Comparison of ENCODE assay signal across 2 cellular contexts in the genomic region with DNA sequence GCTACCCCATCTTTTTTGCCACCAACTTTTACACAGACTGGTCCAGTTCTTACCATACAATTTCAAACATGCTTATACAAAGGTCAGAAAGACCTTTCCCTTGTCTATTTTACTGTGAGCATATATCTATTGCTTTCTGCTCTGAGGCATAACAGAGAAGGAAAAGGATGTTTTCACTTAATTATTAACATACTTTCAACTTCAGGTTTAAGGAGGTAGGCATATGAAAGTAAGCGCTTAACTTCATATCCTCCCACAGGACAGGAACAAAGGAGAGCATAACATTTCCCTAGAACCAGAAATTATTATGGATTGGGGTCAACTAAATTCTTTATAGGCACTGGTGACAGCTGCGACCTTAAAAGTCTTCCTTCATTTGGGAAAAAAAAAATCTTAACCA.
TF ChIP-seq lines count a peak whose summit lies in the region.

No MANE protein-coding gene starts in this region.

TF ChIP-seq in endothelial cell of umbilical vein, 7 proteins besides CTCF, POLR2A, EP300 and RAD21:
- no peak for TF ChIP-seq GATA2 (IDR thresholded peaks at IDR 0.05; ENCODE audit: insufficient read depth, insufficient read length, low read depth, low read length)
- TF ChIP-seq FOS (IDR thresholded peaks at IDR 0.05; ENCODE audit: borderline replicate concordance, insufficient read depth, low read length): no peak
- no peak for TF ChIP-seq JUN (IDR thresholded peaks at IDR 0.05; ENCODE audit: borderline replicate concordance, insufficient read depth, insufficient read length, low read depth)
- TF ChIP-seq EZH2 (IDR thresholded peaks at IDR 0.05; ENCODE audit: borderline replicate concordance, low read depth, low read length, severe bottlenecking): no peak
- TF ChIP-seq MYC (IDR thresholded peaks at IDR 0.05; ENCODE audit: low read depth, low read length): no peak
- TF ChIP-seq, protein P1, sequence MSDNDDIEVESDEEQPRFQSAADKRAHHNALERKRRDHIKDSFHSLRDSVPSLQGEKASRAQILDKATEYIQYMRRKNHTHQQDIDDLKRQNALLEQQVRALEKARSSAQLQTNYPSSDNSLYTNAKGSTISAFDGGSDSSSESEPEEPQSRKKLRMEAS (IDR thresholded peaks at IDR 0.05; ENCODE audit: insufficient read depth, insufficient read length): no peak
- TF ChIP-seq POLR2AphosphoS5 (IDR thresholded peaks at IDR 0.05; ENCODE audit: insufficient read depth, low read depth, low read length): no peak
TF ChIP-seq in endothelial cell of umbilical vein: peak in this region for 0.

TF ChIP-seq in HEK293T, 16 proteins besides CTCF, POLR2A, EP300 and RAD21:
- no peak for TF ChIP-seq BHLHE40 (IDR thresholded peaks at IDR 0.05; ENCODE audit: borderline replicate concordance)
- no peak for TF ChIP-seq TARDBP (IDR thresholded peaks at IDR 0.05)
- no peak for TF ChIP-seq L3MBTL2 (conservative IDR thresholded peaks at IDR 0.05)
- TF ChIP-seq SUZ12 (IDR thresholded peaks at IDR 0.05): no peak
- TF ChIP-seq FOXM1 (IDR thresholded peaks at IDR 0.05; ENCODE audit: borderline replicate concordance): no peak
- no peak for TF ChIP-seq CTBP1 (IDR thresholded peaks at IDR 0.05; ENCODE audit: borderline replicate concordance)
- no peak for TF ChIP-seq ZNF384 (IDR thresholded peaks at IDR 0.05)
- TF ChIP-seq HDGF (IDR thresholded peaks at IDR 0.05; ENCODE audit: borderline replicate concordance): no peak
- no peak for TF ChIP-seq FOXA1 (IDR thresholded peaks at IDR 0.05)
- no peak for TF ChIP-seq ARNT (IDR thresholded peaks at IDR 0.05)
- TF ChIP-seq ELF4 (IDR thresholded peaks at IDR 0.05): no peak
- no peak for TF ChIP-seq LEF1 (IDR thresholded peaks at IDR 0.05; ENCODE audit: borderline replicate concordance)
- no peak for TF ChIP-seq NFRKB (IDR thresholded peaks at IDR 0.05)
- no peak for TF ChIP-seq SP1 (IDR thresholded peaks at IDR 0.05)
- TF ChIP-seq FOXK2 (IDR thresholded peaks at IDR 0.05): no peak
- TF ChIP-seq, protein P2, sequence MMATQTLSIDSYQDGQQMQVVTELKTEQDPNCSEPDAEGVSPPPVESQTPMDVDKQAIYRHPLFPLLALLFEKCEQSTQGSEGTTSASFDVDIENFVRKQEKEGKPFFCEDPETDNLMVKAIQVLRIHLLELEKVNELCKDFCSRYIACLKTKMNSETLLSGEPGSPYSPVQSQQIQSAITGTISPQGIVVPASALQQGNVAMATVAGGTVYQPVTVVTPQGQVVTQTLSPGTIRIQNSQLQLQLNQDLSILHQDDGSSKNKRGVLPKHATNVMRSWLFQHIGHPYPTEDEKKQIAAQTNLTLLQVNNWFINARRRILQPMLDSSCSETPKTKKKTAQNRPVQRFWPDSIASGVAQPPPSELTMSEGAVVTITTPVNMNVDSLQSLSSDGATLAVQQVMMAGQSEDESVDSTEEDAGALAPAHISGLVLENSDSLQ (IDR thresholded peaks at IDR 0.05): no peak
